In the genomic region with DNA sequence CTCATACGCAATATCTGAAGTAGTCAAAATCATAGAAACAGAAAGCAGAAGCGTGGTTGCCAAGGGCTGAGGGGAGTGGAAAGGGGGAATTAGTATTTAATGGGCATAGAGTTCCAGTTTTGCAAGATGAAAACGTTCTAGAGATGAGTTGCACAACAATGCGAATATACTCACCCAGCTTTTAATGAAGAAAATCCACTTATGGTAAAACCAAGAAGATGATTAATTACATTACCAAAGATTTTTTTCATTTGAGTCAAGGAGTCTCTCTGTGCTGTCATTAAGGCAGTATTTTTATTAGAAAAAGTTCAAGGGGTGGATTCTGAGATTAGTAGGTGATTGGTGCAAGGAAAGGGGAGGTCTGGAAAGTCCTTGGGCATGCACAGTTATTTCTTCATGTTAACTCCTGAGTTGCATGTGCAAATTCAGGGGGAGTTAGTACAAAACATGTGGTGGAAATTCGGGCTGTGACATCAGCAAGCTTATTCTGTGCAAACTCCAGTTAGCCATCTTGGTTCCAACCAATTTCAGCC, we compare ENCODE assay signal across 10 cellular contexts. TPM values are rescaled to one million over a fixed set of nuclear protein-coding genes. Genes with fewer than 3 reads are reported as not detected.
DNase-seq lines count a peak whose midpoint lies in the region; ATAC-seq, FAIRE-seq and TF ChIP-seq lines count a peak whose summit lies in the region.
"Had no signal": no experiment of that assay in that cellular context is flagged by ENCODE, and none has a peak within 500 bp of the region (broad histone marks: within the 10 kb centered on the region; RNA-seq: fewer than 3 reads in every experiment).

No MANE protein-coding gene starts in this region.

- peaks cover 14% of the 10 kb centered on the region for H3K4me1 ChIP-seq in GM12878 (ENCODE audit: control insufficient read depth, insufficient read depth, low read length)
- H3K4me1 ChIP-seq in neuronal stem cell (ENCODE audit: control insufficient read depth in 2 of 2, insufficient read depth in 1 of 2, low read depth in 1 of 2, low read length in 2 of 2), result no peaks in the 10 kb centered on the region

- no peaks in the 10 kb centered on the region for H3K36me3 Mint-ChIP-seq in MCF 10A (ENCODE audit: insufficient read depth, unreplicated experiment)
- H3K36me3 Mint-ChIP-seq in HFFc6 (ENCODE audit: low read depth), result no peaks in the 10 kb centered on the region
- H3K36me3 Mint-ChIP-seq: naive B cell had no signal

- ATAC-seq in GM18517 (IDR thresholded peaks at IDR 0.05; ENCODE audit: unreplicated experiment), result peak; percentile 51
- peak; percentile 50 for ATAC-seq in GM21390 (IDR thresholded peaks at IDR 0.05; ENCODE audit: unreplicated experiment)
- peak; percentile 58 for ATAC-seq in HG03457 (IDR thresholded peaks at IDR 0.05; ENCODE audit: unreplicated experiment)
- peak; percentile 66 for ATAC-seq in GM12878

- H2BK120ac ChIP-seq in neuronal stem cell (ENCODE audit: low read depth, low read length), result no peak overlapping the region

- H3K14ac ChIP-seq in neuronal stem cell (ENCODE audit: low read length), result no peak overlapping the region

- no peaks in the 10 kb centered on the region for H4K20me1 ChIP-seq in GM12878 (ENCODE audit: control insufficient read depth, insufficient read depth)

- H3K27me3 ChIP-seq in GM12878 (replicated peaks in 1 of 2; ENCODE audit: control insufficient read depth in 2 of 2, insufficient read depth in 2 of 2, low read length in 1 of 2) (no peaks in the 10 kb centered on the region), neuronal stem cell (ENCODE audit: control insufficient read depth in 3 of 3, insufficient read depth in 3 of 3, low read depth in 1 of 3, low read length in 3 of 3) (peaks cover 0 to 4% (median 0%) of the 10 kb centered on the region in 3 experiments)

- 0 out of 2 replicates have a peak, but pooled peaks have one; percentile 23 for TF ChIP-seq POLR2A in GM12878 (IDR thresholded peaks at IDR 0.05; ENCODE audit: low read depth, low read length)

- DNase-seq in GM12878 (ENCODE audit: low read depth, low spot score) (peak; percentile 68), glomerular visceral epithelial cell (ENCODE audit: extremely low spot score) (no peak), neuronal stem cell (ENCODE audit: low spot score) (no peak), MCF 10A (ENCODE audit: unreplicated experiment) (no peak), HFFc6 (no peak)
- DNase-seq: naive B cell had no signal

- CTCF ChIA-PET in GM12878 (lab: Yijun Ruan, JAX), result interaction anchor here (1.3 to 4.6 kb wide), 6 partner anchors 9 to 72 kb away, joined by 3 to 36 read pairs (median 14); no protein-coding TSS in a partner anchor
- CTCF ChIA-PET in MCF 10A (lab: Yijun Ruan, JAX), result interaction anchor here (0.5 kb wide), 1 partner anchor 82 kb away, joined by 4 read pairs; no protein-coding TSS in a partner anchor

- SMC1A ChIA-PET in GM12878 (lab: Charles Lee; ENCODE audit: uncharacterized antibody, unreplicated experiment), result interaction anchor here (0.7 to 5.4 kb wide), 10 partner anchors 9 to 694 kb away, joined by 3 to 44 read pairs (median 5); partner anchors contain the start of gene CBY2

- no peak overlapping the region for H4K91ac ChIP-seq in neuronal stem cell (ENCODE audit: low read depth, low read length, poor library complexity)

- H2BK15ac ChIP-seq in neuronal stem cell (ENCODE audit: low read length), result no peak overlapping the region

- no TSS peak for BruUV-seq in GM12878 (replicated peaks; lab: Mats Ljungman, UMichigan)
- no TSS peak for BruUV-seq in MCF 10A (replicated peaks; lab: Mats Ljungman, UMichigan)

- WGBS in GM12878 (ENCODE audit: insufficient coverage, insufficient replicate concordance, low lambda C conversion rate, missing lambda C conversion rate), result under 1% methylated on average over 5 of the region's 5 CpGs
- WGBS in neuronal stem cell (ENCODE audit: extremely low coverage in 2 of 2, insufficient read length in 2 of 2, insufficient replicate concordance in 1 of 2), 2 donors, result no CpG with 5 or more reads among the region's 5 CpGs

- peaks cover 39% of the 10 kb centered on the region for H3K27me3 Mint-ChIP-seq in MCF 10A (ENCODE audit: insufficient read depth, unreplicated experiment)
- H3K27me3 Mint-ChIP-seq in HFFc6 (ENCODE audit: insufficient read depth), result peaks cover 6% of the 10 kb centered on the region

- H3K9me3 ChIP-seq in GM12878 (replicated peaks; ENCODE audit: control insufficient read depth, insufficient read depth, low read length) (no peaks in the 10 kb centered on the region), neuronal stem cell (replicated peaks in 1 of 2; ENCODE audit: control insufficient read depth in 2 of 2, insufficient read depth in 1 of 2, low read depth in 1 of 2, low read length in 2 of 2) (peaks cover 0 to 3% of the 10 kb centered on the region in 2 donors)

- H2BK12ac ChIP-seq in neuronal stem cell (ENCODE audit: low read length), result no peak overlapping the region

- H3K27ac ChIP-seq in GM12878 (ENCODE audit: control insufficient read depth, insufficient read depth) (peak overlapping the region; percentile 98), neuronal stem cell (replicated peaks; ENCODE audit: low read length) (no peak overlapping the region)

- H2AK5ac ChIP-seq in neuronal stem cell (ENCODE audit: low read depth, low read length), result no peak overlapping the region

- H3K9me3 Mint-ChIP-seq in MCF 10A (ENCODE audit: unreplicated experiment) (no peaks in the 10 kb centered on the region), HFFc6 (no peaks in the 10 kb centered on the region)

- H3K4ac ChIP-seq in neuronal stem cell (ENCODE audit: low read length), result no peak overlapping the region

- H3K27ac Mint-ChIP-seq in MCF 10A (ENCODE audit: low read depth, unreplicated experiment), result no peak overlapping the region
- no peak overlapping the region for H3K27ac Mint-ChIP-seq in HFFc6
- H3K27ac Mint-ChIP-seq: naive B cell had no signal

- TF ChIP-seq EP300 in GM12878 (IDR thresholded peaks at IDR 0.05; ENCODE audit: borderline replicate concordance in 1 of 2, control insufficient read depth in 1 of 2, low read depth in 2 of 2, low read length in 2 of 2), result peak in 1 of 2 experiments; percentile 57; a peak in 1 of 4 replicates

- no peak overlapping the region for H3K23ac ChIP-seq in neuronal stem cell (ENCODE audit: low read depth, low read length, poor library complexity)

- H3K9ac ChIP-seq in GM12878 (ENCODE audit: control insufficient read depth, insufficient read depth, low read length) (peak overlapping the region; percentile 96), neuronal stem cell (ENCODE audit: low read depth, low read length, poor library complexity) (no peak overlapping the region)

- H2AFZ ChIP-seq in GM12878 (ENCODE audit: control insufficient read depth, low read depth, low read length) (no peak overlapping the region), neuronal stem cell (ENCODE audit: low read length) (no peak overlapping the region)

- peaks cover 74% of the 10 kb centered on the region for H3K79me2 ChIP-seq in GM12878 (ENCODE audit: control insufficient read depth, insufficient read depth, low read length)

- H3K4me3 Mint-ChIP-seq in MCF 10A (ENCODE audit: unreplicated experiment) (no peak overlapping the region), HFFc6 (no peak overlapping the region)
- H3K4me3 Mint-ChIP-seq: naive B cell had no signal

- intact Hi-C loops in GM12878 (cut with micrococcal nuclease; ENCODE audit: unreplicated experiment) (no loop called here), MCF 10A (cut with micrococcal nuclease) (no loop called here)

- in situ Hi-C loops in GM12878 (cut with MboI), result no loop called here

- H3K4me1 Mint-ChIP-seq in MCF 10A (ENCODE audit: insufficient read depth, unreplicated experiment) (no peaks in the 10 kb centered on the region), HFFc6 (ENCODE audit: low read depth) (no peaks in the 10 kb centered on the region)
- H3K4me1 Mint-ChIP-seq: naive B cell had no signal

- H3K36me3 ChIP-seq in GM12878 (ENCODE audit: control insufficient read depth in 2 of 2, insufficient read depth in 2 of 2, low read length in 1 of 2) (no peaks in the 10 kb centered on the region), neuronal stem cell (replicated peaks in 1 of 2; ENCODE audit: control insufficient read depth in 2 of 2, insufficient read depth in 2 of 2, low read length in 2 of 2) (no peaks in the 10 kb centered on the region)

- peak overlapping the region; percentile 66 for H3K4me3 ChIP-seq in GM12878
- H3K4me3 ChIP-seq in neuronal stem cell (ENCODE audit: low read length in 2 of 2), result no peak overlapping the region

- POLR2A ChIA-PET in GM12878 (lab: Charles Lee), result interaction anchor here (0.7 to 1.5 kb wide), 4 partner anchors 8 to 16 kb away, joined by 3 to 10 read pairs (median 4); no protein-coding TSS in a partner anchor
- POLR2A ChIA-PET in MCF 10A (lab: Yijun Ruan, JAX), result no interaction called here

- FAIRE-seq in GM12878 (lab: Jason Lieb, UNC), result no peak
- FAIRE-seq: frontal cortex had no signal

- RAD21 ChIA-PET in GM12878 (lab: Charles Lee; ENCODE audit: unreplicated experiment), result interaction anchor here (0.8 to 2.3 kb wide), 10 partner anchors 10 to 488 kb away, joined by 3 to 15 read pairs (median 6); no protein-coding TSS in a partner anchor

- no peaks in the 10 kb centered on the region for H3K79me1 ChIP-seq in neuronal stem cell (ENCODE audit: low read depth, low read length)

- no peak overlapping the region for H3K18ac ChIP-seq in neuronal stem cell (ENCODE audit: low read length)

- H3K4me2 ChIP-seq in GM12878 (ENCODE audit: control insufficient read depth, insufficient read depth), result peak overlapping the region; percentile 95
- H3K4me2 ChIP-seq in neuronal stem cell (ENCODE audit: insufficient read depth, low read length, poor library complexity, severe bottlenecking), result no peak overlapping the region

- TF ChIP-seq RAD21 in GM12878 (IDR thresholded peaks at IDR 0.05; ENCODE audit: insufficient read depth, low read depth, low read length), result no peak

- no peak overlapping the region for H2BK5ac ChIP-seq in neuronal stem cell (ENCODE audit: low read length)

- H4K8ac ChIP-seq in neuronal stem cell (ENCODE audit: low read depth, low read length), result no peak overlapping the region

- no peak for TF ChIP-seq CTCF in GM12878 (IDR thresholded peaks at IDR 0.05 in 2 of 3, conservative IDR thresholded peaks at IDR 0.05 in 1 of 3; ENCODE audit: control insufficient read depth in 2 of 3, extremely low read depth in 1 of 3, insufficient read depth in 1 of 3, low read depth in 3 of 3, low read length in 3 of 3)
- no peak for TF ChIP-seq CTCF in MCF 10A (IDR thresholded peaks at IDR 0.05; ENCODE audit: unreplicated experiment)
- TF ChIP-seq CTCF in HFFc6 (IDR thresholded peaks at IDR 0.05), result no peak

RNA-seq across cellular contexts. Expression of gene CBY2, which starts 6.9 kb away (rescaled TPM):
- total RNA-seq in GM12878 (2013; cell fraction: nucleolus; rRNA removed), result not detected in 2 replicates
- not detected in 2 replicates for total RNA-seq in GM12878 (2014; rRNA removed)
- total RNA-seq in GM12878 (2014; rRNA removed; fragmentation: Illumina TruSeq; extraction: Trizol), result 0.13 TPM in 1 of 2 replicates, not detected in the other
- total RNA-seq in GM12878 (2021), result 0.53 and 0.64 TPM in 2 replicates
- polyA plus RNA-seq in GM12878 (2011; ENCODE audit: low read depth), result not detected
- polyA plus RNA-seq in GM12878 (2011; rRNA removed), result not detected in 2 replicates
- 0.12 TPM in 1 of 2 replicates, not detected in the other for polyA plus RNA-seq in GM12878 (2011; cell fraction: cytosol; rRNA removed)
- 0.07 TPM in 1 of 2 replicates, not detected in the other for polyA plus RNA-seq in GM12878 (2011; cell fraction: nucleus; rRNA removed)
- polyA plus RNA-seq in GM12878 (2012), result not detected in 2 replicates
- not detected in 2 replicates for polyA plus RNA-seq in GM12878 (2014; fragmentation: Illumina TruSeq; extraction: Trizol)
- polyA plus RNA-seq in GM12878 (2014; fragmentation: Nextera tagmentation; extraction: Ambion mirVana), result not detected
- not detected in 2 replicates for polyA plus RNA-seq in GM12878 (2014; rRNA removed)
- polyA plus RNA-seq in GM12878 (2016; fragmentation: Nextera tagmentation; extraction: Ambion mirVana), result under 1 TPM; 0.08 to 0.32 TPM
- 0.29 and 0.36 TPM in 2 replicates for polyA minus RNA-seq in GM12878 (2011; rRNA and poly(A)+ RNA removed)
- not detected in 2 replicates for polyA minus RNA-seq in GM12878 (2011; cell fraction: cytosol; rRNA and poly(A)+ RNA removed)
- 0.24 and 1.1 TPM in 2 replicates for polyA minus RNA-seq in GM12878 (2011; cell fraction: nucleus; rRNA and poly(A)+ RNA removed)
- polyA plus RNA-seq in neuronal stem cell (2013, experiment 1 of 2), result 0.08 TPM
- polyA plus RNA-seq in neuronal stem cell (2013, experiment 2 of 2), result 0.10 TPM
- not detected in 2 replicates for total RNA-seq in MCF 10A (2022)
- not detected for total RNA-seq in HFFc6 (2021; fragmentation: NEBNext Ultra II Directional; extraction: Animal tissue kit (Norgen Biotek cat#: 25700))
- total RNA-seq: frontal cortex had no signal
